9 cellular contexts compared by ENCODE assay signal in genomic region chr6:33289784-33290315, GRCh38. TPM values are rescaled to one million over a fixed set of nuclear protein-coding genes. Genes with fewer than 3 reads are reported as not detected.
DNase-seq lines count a peak whose midpoint lies in the region; ATAC-seq and TF ChIP-seq lines count a peak whose summit lies in the region.
"Had no signal": no experiment of that assay in that cellular context is flagged by ENCODE, and none has a peak within 500 bp of the region (broad histone marks: within the 10 kb centered on the region; RNA-seq: fewer than 3 reads in every experiment).

No MANE protein-coding gene starts in this region.

- peak overlapping the region; percentile 95 for H3K27ac Mint-ChIP-seq in stimulated activated effector memory CD8-positive, alpha-beta T cell treated with anti-CD3 and anti-CD28 coated beads, Interleukin-12 subunit alpha, Interleukin-12 subunit beta, amount 100 ng/mL, for 72 hours

- TF ChIP-seq CTCF in AG04450 (IDR thresholded peaks at IDR 0.05; ENCODE audit: low read depth, low read length) (no peak), VCaP (conservative IDR thresholded peaks at IDR 0.05) (no peak)

- CTCF ChIA-PET in AG04450 (lab: Charles Lee): interaction anchor here (0.6 to 2.6 kb wide), 4 partner anchors 9 to 101 kb away, joined by 3 to 11 read pairs (median 6); partner anchors contain the start of gene RGL2

- 4% methylated on average over 14 of the region's 14 CpGs for WGBS in right cardiac atrium

- peaks cover 10% of the 10 kb centered on the region for H3K4me1 ChIP-seq in right cardiac atrium (ENCODE audit: control insufficient read depth, insufficient read depth, low read length)

- H3K4me1 Mint-ChIP-seq in stimulated activated effector memory CD8-positive, alpha-beta T cell treated with anti-CD3 and anti-CD28 coated beads, Interleukin-12 subunit alpha, Interleukin-12 subunit beta, amount 100 ng/mL, for 72 hours: peaks cover 52% of the 10 kb centered on the region

- H3K27me3 ChIP-seq in AG04450 (ENCODE audit: control insufficient read depth, insufficient read depth, low read length) (no peaks in the 10 kb centered on the region), right cardiac atrium (ENCODE audit: control insufficient read depth, insufficient read depth) (no peaks in the 10 kb centered on the region)

- H3K9me3 Mint-ChIP-seq in stimulated activated effector memory CD8-positive, alpha-beta T cell treated with anti-CD3 and anti-CD28 coated beads, Interleukin-12 subunit alpha, Interleukin-12 subunit beta, amount 100 ng/mL, for 72 hours: no peaks in the 10 kb centered on the region

- POLR2A ChIA-PET in AG04450 (lab: Yijun Ruan, JAX): interaction anchor here (1.0 to 2.3 kb wide), 6 partner anchors 9 to 319 kb away, joined by 4 to 18 read pairs (median 12); partner anchors contain the start of genes B3GALT4, RGL2, RPS18 and VPS52

- H3K9me3 ChIP-seq in AG04450 (ENCODE audit: control insufficient read depth, insufficient read depth, low read length): no peaks in the 10 kb centered on the region
- no peaks in the 10 kb centered on the region for H3K9me3 ChIP-seq in right cardiac atrium (ENCODE audit: control insufficient read depth, low read length)

- H3K36me3 Mint-ChIP-seq in stimulated activated effector memory CD8-positive, alpha-beta T cell treated with anti-CD3 and anti-CD28 coated beads, Interleukin-12 subunit alpha, Interleukin-12 subunit beta, amount 100 ng/mL, for 72 hours: peaks cover 94% of the 10 kb centered on the region

- H3K4me3 Mint-ChIP-seq in stimulated activated effector memory CD8-positive, alpha-beta T cell treated with anti-CD3 and anti-CD28 coated beads, Interleukin-12 subunit alpha, Interleukin-12 subunit beta, amount 100 ng/mL, for 72 hours: peak overlapping the region; percentile 90

- intact Hi-C loops in right cardiac atrium (cut with DNase I): no loop called here

- DNase-seq in AG04450 (ENCODE audit: low read depth, low spot score) (no peak), right cardiac atrium (no peak), NCI-H748 treated with DMSO at 0.1 percent for 48 hours (lab: John Stamatoyannopoulos, UW) (no peak), NCI-H2107 treated with DMSO at 0.1 percent for 48 hours (lab: John Stamatoyannopoulos, UW; ENCODE audit: unreplicated experiment) (no peak)
- DNase-seq in stimulated activated effector memory CD8-positive, alpha-beta T cell treated with anti-CD3 and anti-CD28 coated beads, Interleukin-12 subunit alpha, Interleukin-12 subunit beta, amount 100 ng/mL, for 72 hours (ENCODE audit: low spot score in 2 of 2): no peak

- H3K4me3 ChIP-seq in AG04450 (ENCODE audit: low read depth, low read length): peak overlapping the region; percentile 89
- H3K4me3 ChIP-seq in right cardiac atrium (ENCODE audit: low read length): peak overlapping the region; percentile 99

- H3K27ac ChIP-seq in AG04450 (ENCODE audit: low read depth, low read length) (no peak overlapping the region), VCaP (peak overlapping the region; percentile 81), right cardiac atrium (ENCODE audit: low read length) (peak overlapping the region; percentile 85)

- ATAC-seq in GM21723 (IDR thresholded peaks at IDR 0.05; ENCODE audit: unreplicated experiment): peak; percentile 5
- ATAC-seq in right cardiac atrium: peak in 1 of 2 donors; percentile 6
- peak; percentile 11 for ATAC-seq in stimulated activated effector memory CD8-positive, alpha-beta T cell treated with anti-CD3 and anti-CD28 coated beads, Interleukin-12 subunit alpha, Interleukin-12 subunit beta, amount 100 ng/mL, for 72 hours
- ATAC-seq in HG02623 (IDR thresholded peaks at IDR 0.05; ENCODE audit: unreplicated experiment): no peak

RNA-seq across cellular contexts. Expression of gene PFDN6, which starts 0.4 kb away (rescaled TPM):
- polyA plus RNA-seq in AG04450 (2011; rRNA removed) (59.6 and 64.6 TPM in 2 replicates), right cardiac atrium (143 TPM)
- 20.2 and 21.1 TPM in 2 replicates for polyA minus RNA-seq in AG04450 (2011; rRNA and poly(A)+ RNA removed)
- total RNA-seq in right cardiac atrium: 10 to 100 TPM; 44.4 to 60.0 (median 50.1) TPM

RNA-seq across cellular contexts. Expression of gene WDR46, which starts 0.8 kb away (rescaled TPM):
- polyA plus RNA-seq in AG04450 (2011; rRNA removed) (43.3 and 44.7 TPM in 2 replicates), right cardiac atrium (15.5 TPM)
- 70.3 and 93.7 TPM in 2 replicates for polyA minus RNA-seq in AG04450 (2011; rRNA and poly(A)+ RNA removed)
- 10 to 100 TPM; 16.3 to 31.1 (median 18.5) TPM for total RNA-seq in right cardiac atrium

RNA-seq across cellular contexts. Expression of gene RGL2, which starts 8.9 kb away (rescaled TPM):
- polyA plus RNA-seq in AG04450 (2011; rRNA removed) (21.9 and 25.0 TPM in 2 replicates), right cardiac atrium (40.6 TPM)
- 29.6 and 36.8 TPM in 2 replicates for polyA minus RNA-seq in AG04450 (2011; rRNA and poly(A)+ RNA removed)
- 10 to 100 TPM; 47.6 to 56.3 (median 54.5) TPM for total RNA-seq in right cardiac atrium

RNA-seq across cellular contexts. Expression of gene B3GALT4, which starts 12.9 kb away (rescaled TPM):
- polyA plus RNA-seq in AG04450 (2011; rRNA removed): 1.1 and 1.4 TPM in 2 replicates
- polyA minus RNA-seq in AG04450 (2011; rRNA and poly(A)+ RNA removed): 1.7 and 2.7 TPM in 2 replicates
- 10 to 100 TPM in 2 of 4 donors, 1 to 10 TPM in 2; 9.7 to 10.2 (median 9.9) TPM for total RNA-seq in right cardiac atrium
- 11.0 TPM for polyA plus RNA-seq in right cardiac atrium
- total RNA-seq: myocyte had no signal

RNA-seq across cellular contexts. Expression of gene RPS18, which starts 18.0 kb away (rescaled TPM):
- polyA plus RNA-seq in AG04450 (2011; rRNA removed) (5,380 and 5,823 TPM in 2 replicates), right cardiac atrium (1,903 TPM)
- 1,310 and 1,466 TPM in 2 replicates for polyA minus RNA-seq in AG04450 (2011; rRNA and poly(A)+ RNA removed)
- total RNA-seq in right cardiac atrium: 1,000 to 10,000 TPM; 1,042 to 1,240 (median 1,130) TPM
